1 cellular context compared by ENCODE assay signal in the genomic region with DNA sequence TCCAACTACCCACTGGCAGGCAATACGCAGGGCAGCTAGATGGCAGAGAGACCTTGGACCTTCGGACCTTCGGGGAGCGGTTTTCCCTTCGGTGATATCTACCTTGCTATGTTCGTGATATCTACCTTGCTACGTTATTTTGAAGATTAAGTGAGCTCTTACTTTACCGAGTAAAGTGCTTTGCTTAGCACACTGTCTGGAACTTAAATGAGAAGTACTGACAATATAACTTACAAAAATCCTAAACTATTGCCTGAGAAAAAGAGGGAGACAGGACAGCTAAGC.
TF ChIP-seq lines count a peak whose summit lies in the region.

No MANE protein-coding gene starts in this region.

TF ChIP-seq in HepG2, 621 proteins besides CTCF, POLR2A, EP300 and RAD21 (continued from another document):
- TF ChIP-seq, protein P1, sequence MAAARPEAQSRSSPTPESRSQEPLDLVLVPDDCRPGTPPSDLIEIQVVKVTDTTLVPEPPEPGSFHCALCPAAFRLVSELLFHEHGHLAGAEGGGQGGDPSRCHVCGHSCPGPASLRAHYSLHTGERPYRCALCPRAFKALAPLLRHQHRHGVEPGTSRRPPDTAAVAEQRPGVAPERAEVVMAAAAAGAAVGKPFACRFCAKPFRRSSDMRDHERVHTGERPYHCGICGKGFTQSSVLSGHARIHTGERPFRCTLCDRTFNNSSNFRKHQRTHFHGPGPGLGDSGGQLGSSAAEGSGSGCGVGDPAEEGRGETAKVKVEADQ (CRISPR knock-in tag; IDR thresholded peaks at IDR 0.05; ENCODE audit: borderline replicate concordance): no peak
- no peak for TF ChIP-seq ZBTB8A (CRISPR knock-in tag; IDR thresholded peaks at IDR 0.05; ENCODE audit: borderline replicate concordance, low read depth)
- TF ChIP-seq, protein P2, sequence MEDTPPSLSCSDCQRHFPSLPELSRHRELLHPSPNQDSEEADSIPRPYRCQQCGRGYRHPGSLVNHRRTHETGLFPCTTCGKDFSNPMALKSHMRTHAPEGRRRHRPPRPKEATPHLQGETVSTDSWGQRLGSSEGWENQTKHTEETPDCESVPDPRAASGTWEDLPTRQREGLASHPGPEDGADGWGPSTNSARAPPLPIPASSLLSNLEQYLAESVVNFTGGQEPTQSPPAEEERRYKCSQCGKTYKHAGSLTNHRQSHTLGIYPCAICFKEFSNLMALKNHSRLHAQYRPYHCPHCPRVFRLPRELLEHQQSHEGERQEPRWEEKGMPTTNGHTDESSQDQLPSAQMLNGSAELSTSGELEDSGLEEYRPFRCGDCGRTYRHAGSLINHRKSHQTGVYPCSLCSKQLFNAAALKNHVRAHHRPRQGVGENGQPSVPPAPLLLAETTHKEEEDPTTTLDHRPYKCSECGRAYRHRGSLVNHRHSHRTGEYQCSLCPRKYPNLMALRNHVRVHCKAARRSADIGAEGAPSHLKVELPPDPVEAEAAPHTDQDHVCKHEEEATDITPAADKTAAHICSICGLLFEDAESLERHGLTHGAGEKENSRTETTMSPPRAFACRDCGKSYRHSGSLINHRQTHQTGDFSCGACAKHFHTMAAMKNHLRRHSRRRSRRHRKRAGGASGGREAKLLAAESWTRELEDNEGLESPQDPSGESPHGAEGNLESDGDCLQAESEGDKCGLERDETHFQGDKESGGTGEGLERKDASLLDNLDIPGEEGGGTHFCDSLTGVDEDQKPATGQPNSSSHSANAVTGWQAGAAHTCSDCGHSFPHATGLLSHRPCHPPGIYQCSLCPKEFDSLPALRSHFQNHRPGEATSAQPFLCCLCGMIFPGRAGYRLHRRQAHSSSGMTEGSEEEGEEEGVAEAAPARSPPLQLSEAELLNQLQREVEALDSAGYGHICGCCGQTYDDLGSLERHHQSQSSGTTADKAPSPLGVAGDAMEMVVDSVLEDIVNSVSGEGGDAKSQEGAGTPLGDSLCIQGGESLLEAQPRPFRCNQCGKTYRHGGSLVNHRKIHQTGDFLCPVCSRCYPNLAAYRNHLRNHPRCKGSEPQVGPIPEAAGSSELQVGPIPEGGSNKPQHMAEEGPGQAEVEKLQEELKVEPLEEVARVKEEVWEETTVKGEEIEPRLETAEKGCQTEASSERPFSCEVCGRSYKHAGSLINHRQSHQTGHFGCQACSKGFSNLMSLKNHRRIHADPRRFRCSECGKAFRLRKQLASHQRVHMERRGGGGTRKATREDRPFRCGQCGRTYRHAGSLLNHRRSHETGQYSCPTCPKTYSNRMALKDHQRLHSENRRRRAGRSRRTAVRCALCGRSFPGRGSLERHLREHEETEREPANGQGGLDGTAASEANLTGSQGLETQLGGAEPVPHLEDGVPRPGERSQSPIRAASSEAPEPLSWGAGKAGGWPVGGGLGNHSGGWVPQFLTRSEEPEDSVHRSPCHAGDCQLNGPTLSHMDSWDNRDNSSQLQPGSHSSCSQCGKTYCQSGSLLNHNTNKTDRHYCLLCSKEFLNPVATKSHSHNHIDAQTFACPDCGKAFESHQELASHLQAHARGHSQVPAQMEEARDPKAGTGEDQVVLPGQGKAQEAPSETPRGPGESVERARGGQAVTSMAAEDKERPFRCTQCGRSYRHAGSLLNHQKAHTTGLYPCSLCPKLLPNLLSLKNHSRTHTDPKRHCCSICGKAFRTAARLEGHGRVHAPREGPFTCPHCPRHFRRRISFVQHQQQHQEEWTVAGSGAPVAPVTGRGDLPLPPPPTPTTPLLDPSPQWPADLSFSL (CRISPR knock-in tag; IDR thresholded peaks at IDR 0.05): no peak
- TF ChIP-seq, protein P3, sequence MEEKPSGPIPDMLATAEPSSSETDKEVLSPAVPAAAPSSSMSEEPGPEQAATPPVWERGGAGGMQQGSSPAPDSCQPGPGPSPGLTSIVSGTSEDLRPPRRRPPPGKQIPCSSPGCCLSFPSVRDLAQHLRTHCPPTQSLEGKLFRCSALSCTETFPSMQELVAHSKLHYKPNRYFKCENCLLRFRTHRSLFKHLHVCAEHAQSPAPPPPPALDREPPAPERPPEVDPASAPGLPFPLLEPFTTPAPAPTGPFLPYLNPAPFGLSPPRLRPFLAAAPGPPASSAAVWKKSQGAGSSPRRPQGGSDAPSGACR (CRISPR knock-in tag; IDR thresholded peaks at IDR 0.05): no peak
- no peak for TF ChIP-seq DNMT1 (CRISPR knock-in tag; IDR thresholded peaks at IDR 0.05)
- TF ChIP-seq, protein P4, sequence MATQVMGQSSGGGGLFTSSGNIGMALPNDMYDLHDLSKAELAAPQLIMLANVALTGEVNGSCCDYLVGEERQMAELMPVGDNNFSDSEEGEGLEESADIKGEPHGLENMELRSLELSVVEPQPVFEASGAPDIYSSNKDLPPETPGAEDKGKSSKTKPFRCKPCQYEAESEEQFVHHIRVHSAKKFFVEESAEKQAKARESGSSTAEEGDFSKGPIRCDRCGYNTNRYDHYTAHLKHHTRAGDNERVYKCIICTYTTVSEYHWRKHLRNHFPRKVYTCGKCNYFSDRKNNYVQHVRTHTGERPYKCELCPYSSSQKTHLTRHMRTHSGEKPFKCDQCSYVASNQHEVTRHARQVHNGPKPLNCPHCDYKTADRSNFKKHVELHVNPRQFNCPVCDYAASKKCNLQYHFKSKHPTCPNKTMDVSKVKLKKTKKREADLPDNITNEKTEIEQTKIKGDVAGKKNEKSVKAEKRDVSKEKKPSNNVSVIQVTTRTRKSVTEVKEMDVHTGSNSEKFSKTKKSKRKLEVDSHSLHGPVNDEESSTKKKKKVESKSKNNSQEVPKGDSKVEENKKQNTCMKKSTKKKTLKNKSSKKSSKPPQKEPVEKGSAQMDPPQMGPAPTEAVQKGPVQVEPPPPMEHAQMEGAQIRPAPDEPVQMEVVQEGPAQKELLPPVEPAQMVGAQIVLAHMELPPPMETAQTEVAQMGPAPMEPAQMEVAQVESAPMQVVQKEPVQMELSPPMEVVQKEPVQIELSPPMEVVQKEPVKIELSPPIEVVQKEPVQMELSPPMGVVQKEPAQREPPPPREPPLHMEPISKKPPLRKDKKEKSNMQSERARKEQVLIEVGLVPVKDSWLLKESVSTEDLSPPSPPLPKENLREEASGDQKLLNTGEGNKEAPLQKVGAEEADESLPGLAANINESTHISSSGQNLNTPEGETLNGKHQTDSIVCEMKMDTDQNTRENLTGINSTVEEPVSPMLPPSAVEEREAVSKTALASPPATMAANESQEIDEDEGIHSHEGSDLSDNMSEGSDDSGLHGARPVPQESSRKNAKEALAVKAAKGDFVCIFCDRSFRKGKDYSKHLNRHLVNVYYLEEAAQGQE (IDR thresholded peaks at IDR 0.05; ENCODE audit: borderline replicate concordance in 1 of 2, low read depth in 1 of 2, low read length in 2 of 2): no peak
- 0 out of 2 replicates have a peak, but pooled peaks have one; percentile 18 for TF ChIP-seq SP5 (CRISPR knock-in tag; IDR thresholded peaks at IDR 0.05; ENCODE audit: borderline replicate concordance, low read depth)
- TF ChIP-seq MEF2D (CRISPR knock-in tag; IDR thresholded peaks at IDR 0.05): no peak; the same call in 1 of the 2 replicates
- TF ChIP-seq, protein P5, sequence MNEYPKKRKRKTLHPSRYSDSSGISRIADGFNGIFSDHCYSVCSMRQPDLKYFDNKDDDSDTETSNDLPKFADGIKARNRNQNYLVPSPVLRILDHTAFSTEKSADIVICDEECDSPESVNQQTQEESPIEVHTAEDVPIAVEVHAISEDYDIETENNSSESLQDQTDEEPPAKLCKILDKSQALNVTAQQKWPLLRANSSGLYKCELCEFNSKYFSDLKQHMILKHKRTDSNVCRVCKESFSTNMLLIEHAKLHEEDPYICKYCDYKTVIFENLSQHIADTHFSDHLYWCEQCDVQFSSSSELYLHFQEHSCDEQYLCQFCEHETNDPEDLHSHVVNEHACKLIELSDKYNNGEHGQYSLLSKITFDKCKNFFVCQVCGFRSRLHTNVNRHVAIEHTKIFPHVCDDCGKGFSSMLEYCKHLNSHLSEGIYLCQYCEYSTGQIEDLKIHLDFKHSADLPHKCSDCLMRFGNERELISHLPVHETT (CRISPR knock-in tag; conservative IDR thresholded peaks at IDR 0.05): no peak
- no peak for TF ChIP-seq NR1H2 (CRISPR knock-in tag; IDR thresholded peaks at IDR 0.05; ENCODE audit: borderline replicate concordance, low read depth)
- no peak for TF ChIP-seq ZNF652 (CRISPR knock-in tag; IDR thresholded peaks at IDR 0.05; ENCODE audit: borderline replicate concordance, low read depth)
- no peak for TF ChIP-seq ELF1 (CRISPR knock-in tag; IDR thresholded peaks at IDR 0.05)
- 0 out of 2 replicates have a peak, but pooled peaks have one; percentile 29 for TF ChIP-seq ZNF383 (CRISPR knock-in tag; IDR thresholded peaks at IDR 0.05; ENCODE audit: borderline replicate concordance)
- no peak for TF ChIP-seq NFRKB (IDR thresholded peaks at IDR 0.05)
